Comparison of ENCODE assay signal across 21 cellular contexts in the genomic region with DNA sequence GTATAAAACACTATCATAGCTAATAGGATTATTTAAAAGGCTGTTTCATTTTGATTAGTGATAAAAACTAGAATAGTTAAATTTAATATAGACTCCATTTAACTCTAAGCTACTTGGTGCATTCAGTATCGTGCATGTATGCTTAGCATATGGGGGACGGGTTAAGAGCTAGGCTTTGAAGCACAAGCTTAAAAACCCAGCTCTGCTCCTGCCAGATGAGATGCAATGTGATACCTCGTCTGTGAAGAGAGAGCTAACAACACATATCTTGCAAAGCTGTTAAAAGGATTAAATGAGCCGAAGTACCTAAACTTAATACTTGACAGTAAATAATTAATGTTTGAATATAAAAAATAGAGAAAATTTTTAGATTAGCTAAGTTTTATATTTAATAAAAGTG. TPM values are rescaled to one million over a fixed set of nuclear protein-coding genes. Genes with fewer than 3 reads are reported as not detected.
A peak's percentile ranks its signal among the peaks of the same experiment; 100 is the strongest.
DNase-seq lines count a peak whose midpoint lies in the region; ATAC-seq and TF ChIP-seq lines count a peak whose summit lies in the region.
"Had no signal": no experiment of that assay in that cellular context is flagged by ENCODE, and none has a peak within 500 bp of the region (broad histone marks: within the 10 kb centered on the region; RNA-seq: fewer than 3 reads in every experiment).

No MANE protein-coding gene starts in this region.

- TF ChIP-seq CTCF in heart right ventricle (IDR thresholded peaks at IDR 0.05) (no peak), mammary epithelial cell (conservative IDR thresholded peaks at IDR 0.05 in 1 of 2, IDR thresholded peaks at IDR 0.05 in 1 of 2; ENCODE audit: extremely low read depth in 1 of 2, insufficient read depth in 1 of 2, low read depth in 1 of 2, low read length in 2 of 2) (no peak)

- peaks cover 0 to 49% (median 38%) of the 10 kb centered on the region in 9 donors for H3K4me1 ChIP-seq in heart right ventricle
- peaks cover 20% of the 10 kb centered on the region for H3K4me1 ChIP-seq in mammary epithelial cell (ENCODE audit: insufficient read depth, low read length)

- no peak overlapping the region for H2AFZ ChIP-seq in mammary epithelial cell (ENCODE audit: low read depth, low read length)

- H3K9ac ChIP-seq in mammary epithelial cell (ENCODE audit: insufficient read depth, low read length) = no peak overlapping the region

- in situ Hi-C loops in mammary epithelial cell (cut with MboI; ENCODE audit: low sequenced_read_pairs in 2 of 2) = loop anchor here in 1 of 2 donors (25.0 kb wide), 2 partner anchors 358 to 1408 kb away; no protein-coding TSS in a partner anchor

- no TSS peak for BruUV-seq in mammary epithelial cell (replicated peaks; lab: Mats Ljungman, UMichigan)

- ATAC-seq in heart right ventricle (no peak), GM19467 (IDR thresholded peaks at IDR 0.05; ENCODE audit: unreplicated experiment) (no peak), GM18870 (IDR thresholded peaks at IDR 0.05; ENCODE audit: unreplicated experiment) (no peak)
- ATAC-seq: CD8-positive, alpha-beta T cell; HepG2 had no signal

- H3K36me3 ChIP-seq in heart right ventricle (peaks cover 0 to 7% (median 0%) of the 10 kb centered on the region in 9 donors), mammary epithelial cell (ENCODE audit: insufficient read depth, low read length) (no peaks in the 10 kb centered on the region)

- no peak overlapping the region for H3K4me2 ChIP-seq in mammary epithelial cell (ENCODE audit: insufficient read depth, low read depth, low read length)

- 52 to 55% methylated on average over 4 of the region's 4 CpGs for WGBS in heart right ventricle, 2 donors
- 97% methylated on average over 4 of the region's 4 CpGs for WGBS in mammary epithelial cell (ENCODE audit: low coverage, missing lambda C conversion rate)

- H3K9me3 ChIP-seq in heart right ventricle (no peaks in the 10 kb centered on the region), mammary epithelial cell (replicated peaks; ENCODE audit: insufficient read depth, low read length) (no peaks in the 10 kb centered on the region)

- dilution Hi-C loops in mammary epithelial cell (cut with HindIII; ENCODE audit: low sequenced_read_pairs) = no loop called here

- H4K20me1 ChIP-seq in mammary epithelial cell (ENCODE audit: insufficient read depth, low read length) = no peaks in the 10 kb centered on the region

- peaks cover 17% of the 10 kb centered on the region for H3K79me2 ChIP-seq in mammary epithelial cell (ENCODE audit: insufficient read depth, low read length)

- DNase-seq in DMS 273 treated with DMSO at 0.1 percent for 48 hours (lab: John Stamatoyannopoulos, UW) (peak; percentile 85), NCI-H1694 treated with DMSO at 0.1 percent for 48 hours (lab: John Stamatoyannopoulos, UW) (peak; percentile 88), NCI-H69 (lab: John Stamatoyannopoulos, UW) (peak; percentile 78), heart right ventricle (no peak), dermis blood vessel endothelial cell (no peak), mammary epithelial cell (no peak)
- DNase-seq: activated CD4-positive, alpha-beta T cell treated with anti-CD3 and anti-CD28 coated beads, Interleukin-2, amount 50 U/mL, for 4 hours; activated effector memory CD4-positive, alpha-beta T cell treated with anti-CD3 and anti-CD28 coated beads, Interleukin-2, amount 50 U/mL, for 16 hours; CD8-positive, alpha-beta T cell; EL; foreskin melanocyte; H9; NCI-H1930; nephron progenitor cell; small intestine; stimulated activated CD4-positive, alpha-beta T cell treated with anti-CD3 and anti-CD28 coated beads, Interleukin-2, amount 100 ng/mL, for 48 hours; trophoblast cell had no signal

- intact Hi-C loops in heart right ventricle (cut with DNase I) = loop anchor here in 9 of 10 donors (1.0 to 10.0 kb wide), 19 partner anchors 103 to 1706 kb away; partner anchors contain the start of gene JARID2 (in 2 of the 9)
- intact Hi-C loops in mammary epithelial cell (cut with micrococcal nuclease) = loop anchor here (5.0 to 10.0 kb wide), 5 partner anchors 128 to 1713 kb away; partner anchors contain the start of gene JARID2

- CTCF ChIA-PET in mammary epithelial cell (lab: Charles Lee; ENCODE audit: low non-redundant PET) = no interaction called here

- H3K27me3 ChIP-seq in heart right ventricle = no peaks in the 10 kb centered on the region
- H3K27me3 ChIP-seq in mammary epithelial cell (ENCODE audit: insufficient read depth, low read length) = no peaks in the 10 kb centered on the region

- H3K4me3 ChIP-seq in heart right ventricle (no peak overlapping the region), mammary epithelial cell (replicated peaks in 1 of 3; ENCODE audit: insufficient read depth in 1 of 3, low read depth in 2 of 3, low read length in 3 of 3) (no peak overlapping the region)

- H3K27ac ChIP-seq in heart right ventricle = peak overlapping the region in 7 of 10 donors; percentile 61 to 80 (median 75)
- no peak overlapping the region for H3K27ac ChIP-seq in mammary epithelial cell (ENCODE audit: insufficient read depth, low read depth, low read length)
- H3K27ac ChIP-seq: RWPE1 had no signal

RNA-seq across cellular contexts. Expression of gene DTNBP1, which starts 42.2 kb away (rescaled TPM):
- 10 to 100 TPM; 14.6 to 27.5 (median 19.1) TPM for total RNA-seq in heart right ventricle
- polyA plus RNA-seq in heart right ventricle = 10 to 100 TPM in 1 of 2 donors, 1 to 10 TPM in 1; 5.0 to 16.8 TPM
- 13.6 and 16.0 TPM in 2 replicates for total RNA-seq in dermis blood vessel endothelial cell
- total RNA-seq in mammary epithelial cell = 1 to 10 TPM; 2.8 to 9.9 TPM
- 11.1 TPM for polyA plus RNA-seq in mammary epithelial cell
- 10.1 TPM for polyA minus RNA-seq in mammary epithelial cell

Comparison
In these comparisons a context has a peak if more than half of its experiments do, and no peak if none do; other contexts are left out.
1. DNase-seq: peak in DMS 273 treated with DMSO at 0.1 percent for 48 hours (single experiment), NCI-H1694 treated with DMSO at 0.1 percent for 48 hours (single experiment) and NCI-H69 (single experiment); none in heart right ventricle (0 of 2), dermis blood vessel endothelial cell (single experiment) and mammary epithelial cell (single experiment).